In the genomic region with DNA sequence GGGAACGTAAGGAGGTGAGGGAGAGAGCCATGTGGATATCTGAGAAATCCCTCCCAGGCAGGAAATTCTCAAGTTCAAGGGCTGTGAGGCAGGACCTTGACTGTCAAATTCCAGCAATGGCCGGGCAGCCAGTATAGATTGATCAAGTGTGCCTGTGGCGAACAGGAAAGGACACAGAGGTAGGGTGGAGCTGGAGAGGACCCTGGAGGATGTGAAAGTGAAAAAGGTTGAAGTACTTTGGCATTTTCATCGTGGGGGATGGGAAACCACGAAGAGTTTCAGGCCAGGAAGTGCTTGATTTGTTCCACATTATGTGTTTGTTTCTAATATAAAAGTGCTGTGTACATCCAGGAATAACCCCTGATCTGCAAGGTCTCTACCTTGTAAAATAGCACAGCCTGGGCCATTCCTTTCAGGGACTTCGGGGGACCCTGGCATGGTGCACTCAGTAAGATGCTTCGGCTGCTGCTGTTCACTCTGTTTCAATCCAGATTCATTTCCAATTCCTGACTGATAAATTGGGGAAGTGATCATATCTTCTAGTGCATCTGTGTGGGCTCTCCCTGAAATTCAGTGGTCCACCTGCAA, we compare ENCODE assay signal across 9 cellular contexts.
DNase-seq lines count a peak whose midpoint lies in the region; ATAC-seq and TF ChIP-seq lines count a peak whose summit lies in the region.
"Had no signal": no experiment of that assay in that cellular context is flagged by ENCODE, and none has a peak within 500 bp of the region (broad histone marks: within the 10 kb centered on the region; RNA-seq: fewer than 3 reads in every experiment).

No MANE protein-coding gene starts in this region.

- peaks cover 26% of the 10 kb centered on the region for H3K4me1 Mint-ChIP-seq in activated CD4-positive, alpha-beta memory T cell treated with anti-CD3 and anti-CD28 coated beads, Interleukin-2, amount 10 ng/mL, durations not matched to agents 7 days and 5 days
- H3K4me1 Mint-ChIP-seq in activated CD4-positive, alpha-beta memory T cell treated with anti-CD3 and anti-CD28 coated beads for 36 hours (ENCODE audit: low read depth), result peaks cover 15% of the 10 kb centered on the region
- peaks cover 23% of the 10 kb centered on the region for H3K4me1 Mint-ChIP-seq in T-helper 2 cell treated with Interferon-gamma antibody and Interleukin-4, amounts not matched to agents 5 μg/mL and 100 μg/mL, for 36 hours (ENCODE audit: low read depth)

- H3K4me3 Mint-ChIP-seq in activated CD4-positive, alpha-beta memory T cell treated with anti-CD3 and anti-CD28 coated beads, Interleukin-2, amount 10 ng/mL, durations not matched to agents 7 days and 5 days, result no peak overlapping the region
- H3K4me3 Mint-ChIP-seq in activated CD4-positive, alpha-beta memory T cell treated with anti-CD3 and anti-CD28 coated beads for 36 hours, result no peak overlapping the region
- peak overlapping the region; percentile 44 for H3K4me3 Mint-ChIP-seq in T-helper 2 cell treated with Interferon-gamma antibody and Interleukin-4, amounts not matched to agents 5 μg/mL and 100 μg/mL, for 36 hours

- peaks cover 0 to 3% (median 0%) of the 10 kb centered on the region in 8 donors for H3K9me3 ChIP-seq in spleen

- no peaks in the 10 kb centered on the region for H3K27me3 Mint-ChIP-seq in activated CD4-positive, alpha-beta memory T cell treated with anti-CD3 and anti-CD28 coated beads, Interleukin-2, amount 10 ng/mL, durations not matched to agents 7 days and 5 days
- no peaks in the 10 kb centered on the region for H3K27me3 Mint-ChIP-seq in activated CD4-positive, alpha-beta memory T cell treated with anti-CD3 and anti-CD28 coated beads for 36 hours
- no peaks in the 10 kb centered on the region for H3K27me3 Mint-ChIP-seq in T-helper 2 cell treated with Interferon-gamma antibody and Interleukin-4, amounts not matched to agents 5 μg/mL and 100 μg/mL, for 36 hours (ENCODE audit: low read depth)

- CTCF ChIA-PET in activated CD4-positive, alpha-beta memory T cell treated with anti-CD3 and anti-CD28 coated beads, Interleukin-2, amount 10 ng/mL, durations not matched to agents 7 days and 5 days (lab: Charles Lee), result interaction anchor here (0.6 to 1.0 kb wide), 2 partner anchors 15 to 23 kb away, joined by 3 to 4 read pairs; no protein-coding TSS in a partner anchor
- CTCF ChIA-PET in activated CD4-positive, alpha-beta memory T cell treated with anti-CD3 and anti-CD28 coated beads for 36 hours (lab: Charles Lee), result no interaction called here

- DNase-seq in activated CD4-positive, alpha-beta memory T cell treated with anti-CD3 and anti-CD28 coated beads, Interleukin-2, amount 10 ng/mL, durations not matched to agents 7 days and 5 days, result peak; percentile 32
- no peak for DNase-seq in activated CD4-positive, alpha-beta memory T cell treated with anti-CD3 and anti-CD28 coated beads for 36 hours
- peak; percentile 19 for DNase-seq in T-helper 2 cell treated with Interferon-gamma antibody and Interleukin-4, amounts not matched to agents 5 μg/mL and 100 μg/mL, for 36 hours (ENCODE audit: low spot score)
- DNase-seq in spleen (peak; percentile 72), amniotic stem cell (lab: John Stamatoyannopoulos, UW) (no peak), foreskin keratinocyte (no peak), AG20443 (ENCODE audit: low spot score) (no peak)
- DNase-seq: HCEC 1CT had no signal

- H3K36me3 ChIP-seq in spleen, result peaks cover 0 to 98% (median 11%) of the 10 kb centered on the region in 6 donors

- TF ChIP-seq CTCF in spleen (IDR thresholded peaks at IDR 0.05 in 8 of 11, conservative IDR thresholded peaks at IDR 0.05 in 3 of 11) (no peak), foreskin keratinocyte (conservative IDR thresholded peaks at IDR 0.05) (no peak)

- peak overlapping the region; percentile 32 to 82 (median 75) for H3K27ac ChIP-seq in spleen
- H3K27ac ChIP-seq in foreskin keratinocyte, result no peak overlapping the region

- TF ChIP-seq POLR2A in spleen (IDR thresholded peaks at IDR 0.05), result no peak

- no peaks in the 10 kb centered on the region for H3K27me3 ChIP-seq in spleen (replicated peaks in 1 of 7)
- H3K27me3 ChIP-seq in foreskin keratinocyte, result no peaks in the 10 kb centered on the region

- peak; percentile 62 for ATAC-seq in HG02981 (IDR thresholded peaks at IDR 0.05; ENCODE audit: unreplicated experiment)
- ATAC-seq in foreskin keratinocyte, result no peak

- H3K9me3 Mint-ChIP-seq in activated CD4-positive, alpha-beta memory T cell treated with anti-CD3 and anti-CD28 coated beads, Interleukin-2, amount 10 ng/mL, durations not matched to agents 7 days and 5 days, result no peaks in the 10 kb centered on the region
- H3K9me3 Mint-ChIP-seq in activated CD4-positive, alpha-beta memory T cell treated with anti-CD3 and anti-CD28 coated beads for 36 hours, result no peaks in the 10 kb centered on the region
- no peaks in the 10 kb centered on the region for H3K9me3 Mint-ChIP-seq in T-helper 2 cell treated with Interferon-gamma antibody and Interleukin-4, amounts not matched to agents 5 μg/mL and 100 μg/mL, for 36 hours

- intact Hi-C loops in activated CD4-positive, alpha-beta memory T cell treated with anti-CD3 and anti-CD28 coated beads for 36 hours (cut with micrococcal nuclease), result no loop called here
- intact Hi-C loops in spleen (cut with DNase I; ENCODE audit: low total_unique reads), result no loop called here

- peak overlapping the region; percentile 64 for H3K27ac Mint-ChIP-seq in activated CD4-positive, alpha-beta memory T cell treated with anti-CD3 and anti-CD28 coated beads, Interleukin-2, amount 10 ng/mL, durations not matched to agents 7 days and 5 days
- H3K27ac Mint-ChIP-seq in activated CD4-positive, alpha-beta memory T cell treated with anti-CD3 and anti-CD28 coated beads for 36 hours, result no peak overlapping the region
- H3K27ac Mint-ChIP-seq in T-helper 2 cell treated with Interferon-gamma antibody and Interleukin-4, amounts not matched to agents 5 μg/mL and 100 μg/mL, for 36 hours, result peak overlapping the region; percentile 74

- 29 to 45% (median 38%) methylated on average over 7 of the region's 7 CpGs for WGBS in spleen, 5 donors

- H3K36me3 Mint-ChIP-seq in activated CD4-positive, alpha-beta memory T cell treated with anti-CD3 and anti-CD28 coated beads, Interleukin-2, amount 10 ng/mL, durations not matched to agents 7 days and 5 days (ENCODE audit: low read depth), result peaks cover 45% of the 10 kb centered on the region
- peaks cover 16% of the 10 kb centered on the region for H3K36me3 Mint-ChIP-seq in activated CD4-positive, alpha-beta memory T cell treated with anti-CD3 and anti-CD28 coated beads for 36 hours
- H3K36me3 Mint-ChIP-seq in T-helper 2 cell treated with Interferon-gamma antibody and Interleukin-4, amounts not matched to agents 5 μg/mL and 100 μg/mL, for 36 hours (ENCODE audit: low read depth), result peaks cover 35% of the 10 kb centered on the region

- H3K4me3 ChIP-seq in spleen, result peak overlapping the region in 1 of 8 donors; percentile 11

- H3K4me1 ChIP-seq in spleen, result peaks cover 13 to 54% (median 34%) of the 10 kb centered on the region in 6 donors
- no peaks in the 10 kb centered on the region for H3K4me1 ChIP-seq in foreskin keratinocyte

- POLR2A ChIA-PET in activated CD4-positive, alpha-beta memory T cell treated with anti-CD3 and anti-CD28 coated beads, Interleukin-2, amount 10 ng/mL, durations not matched to agents 7 days and 5 days (lab: Charles Lee), result no interaction called here
- POLR2A ChIA-PET in activated CD4-positive, alpha-beta memory T cell treated with anti-CD3 and anti-CD28 coated beads for 36 hours (lab: Charles Lee), result interaction anchor here (0.6 kb wide), 1 partner anchor 12 kb away, joined by 3 read pairs; no protein-coding TSS in a partner anchor

Comparison
In these comparisons a context has a peak if more than half of its experiments do, and no peak if none do; other contexts are left out.
1. DNase-seq: peak in activated CD4-positive, alpha-beta memory T cell treated with anti-CD3 and anti-CD28 coated beads, Interleukin-2, amount 10 ng/mL, durations not matched to agents 7 days and 5 days (single experiment), T-helper 2 cell treated with Interferon-gamma antibody and Interleukin-4, amounts not matched to agents 5 μg/mL and 100 μg/mL, for 36 hours (single experiment) and spleen (single experiment); none in activated CD4-positive, alpha-beta memory T cell treated with anti-CD3 and anti-CD28 coated beads for 36 hours (single experiment), amniotic stem cell (single experiment), foreskin keratinocyte (0 of 2) and AG20443 (single experiment).